Comparison of ENCODE assay signal across 8 cellular contexts in genomic region chr21:42939581-42940413, GRCh38. TPM values are rescaled to one million over a fixed set of nuclear protein-coding genes. Genes with fewer than 3 reads are reported as not detected.
DNase-seq lines count a peak whose midpoint lies in the region; ATAC-seq lines count a peak whose summit lies in the region.

No MANE protein-coding gene starts in this region.

- H3K4me1 ChIP-seq in SJCRH30, result peaks cover 5% of the 10 kb centered on the region

- no peak for ATAC-seq in GM18873 (IDR thresholded peaks at IDR 0.05; ENCODE audit: low FRiP score, unreplicated experiment)
- no peak for ATAC-seq in HG03342 (IDR thresholded peaks at IDR 0.05; ENCODE audit: unreplicated experiment)

- peak overlapping the region; percentile 35 for H3K4me3 ChIP-seq in SJCRH30

- DNase-seq in Daoy (ENCODE audit: low read depth) (peak; percentile 90), SJCRH30 (peak; percentile 75 to 86), fibroblast of the conjunctiva (ENCODE audit: low read depth) (peak; percentile 97), posterior cingulate gyrus (peak in 8 of 10 donors; percentile 25 to 92 (median 66)), NCI-H748 treated with DMSO at 0.1 percent for 48 hours (lab: John Stamatoyannopoulos, UW) (no peak)
- no peak for DNase-seq in activated CD8-positive, alpha-beta memory T cell treated with anti-CD3 and anti-CD28 coated beads for 24 hours

- peak overlapping the region; percentile 51 for H3K27ac ChIP-seq in SJCRH30

- H3K9me3 ChIP-seq in SJCRH30 (replicated peaks), result no peaks in the 10 kb centered on the region

- H3K27me3 ChIP-seq in SJCRH30, result no peaks in the 10 kb centered on the region

- H3K36me3 ChIP-seq in SJCRH30, result no peaks in the 10 kb centered on the region

- intact Hi-C loops in posterior cingulate gyrus (cut with DNase I), result no loop called here

RNA-seq across cellular contexts. Expression of gene ERVH48-1, which starts 14.4 kb away (rescaled TPM):
- not detected in 2 replicates for total RNA-seq in Daoy (2014; rRNA removed; shearing (Covaris generic))
- not detected in 2 replicates for total RNA-seq in SJCRH30 (2014; rRNA removed; shearing (Covaris generic))

RNA-seq across cellular contexts. Expression of gene PKNOX1, which starts 34.6 kb away (rescaled TPM):
- 18.0 and 20.1 TPM in 2 replicates for total RNA-seq in Daoy (2014; rRNA removed; shearing (Covaris generic))
- total RNA-seq in SJCRH30 (2014; rRNA removed; shearing (Covaris generic)), result 37.1 and 41.6 TPM in 2 replicates

RNA-seq across cellular contexts. Expression of gene NDUFV3, which starts 46.7 kb away (rescaled TPM):
- total RNA-seq in Daoy (2014; rRNA removed; shearing (Covaris generic)), result 37.8 and 40.3 TPM in 2 replicates
- 27.6 and 27.8 TPM in 2 replicates for total RNA-seq in SJCRH30 (2014; rRNA removed; shearing (Covaris generic))

Comparison
In these comparisons a context has a peak if more than half of its experiments do, and no peak if none do; other contexts are left out.
1. DNase-seq: peak in Daoy (single experiment), SJCRH30 (2 of 2), fibroblast of the conjunctiva (single experiment) and posterior cingulate gyrus (8 of 10); none in NCI-H748 treated with DMSO at 0.1 percent for 48 hours (single experiment) and activated CD8-positive, alpha-beta memory T cell treated with anti-CD3 and anti-CD28 coated beads for 24 hours (single experiment).